25 cellular contexts compared by ENCODE assay signal in genomic region chr21:35309316-35309715, GRCh38.
"Had no signal": no experiment of that assay in that cellular context is flagged by ENCODE, and none has a peak within 500 bp of the region (broad histone marks: within the 10 kb centered on the region; RNA-seq: fewer than 3 reads in every experiment).

No MANE protein-coding gene starts in this region.

- ATAC-seq: activated CD4-positive, CD25-positive, alpha-beta regulatory T cell treated with anti-CD3 and anti-CD28 coated beads, Interleukin-2, amount 50 U/mL, for 24 hours; activated CD8-positive, alpha-beta T cell treated with anti-CD3 and anti-CD28 coated beads, Interleukin-2, amount 10 ng/mL, durations not matched to agents 7 days and 5 days; body of pancreas; SK-N-SH treated with all-trans-retinoic acid at 6 μM for 48 hours had no signal

- H3K4me3 Mint-ChIP-seq: activated CD8-positive, alpha-beta T cell treated with anti-CD3 and anti-CD28 coated beads, Interleukin-2, amount 10 ng/mL, durations not matched to agents 7 days and 5 days; activated naive CD4-positive, alpha-beta T cell treated with anti-CD3 and anti-CD28 coated beads for 36 hours; activated naive CD8-positive, alpha-beta T cell; T-helper 2 cell treated with Interferon-gamma antibody and Interleukin-4, amounts not matched to agents 5 μg/mL and 100 μg/mL, for 36 hours had no signal

- H3K27ac Mint-ChIP-seq: activated CD8-positive, alpha-beta T cell treated with anti-CD3 and anti-CD28 coated beads, Interleukin-2, amount 10 ng/mL, durations not matched to agents 7 days and 5 days; activated naive CD4-positive, alpha-beta T cell treated with anti-CD3 and anti-CD28 coated beads for 36 hours; activated naive CD8-positive, alpha-beta T cell; T-helper 2 cell treated with Interferon-gamma antibody and Interleukin-4, amounts not matched to agents 5 μg/mL and 100 μg/mL, for 36 hours had no signal

- H3K4me3 ChIP-seq: body of pancreas, SJSA1 had no signal

- DNase-seq: activated CD4-positive, alpha-beta T cell treated with anti-CD3 and anti-CD28 coated beads for 48 hours; activated CD4-positive, alpha-beta T cell treated with anti-CD3 and anti-CD28 coated beads, Interleukin-2, amount 50 U/mL, for 4 hours; activated CD8-positive, alpha-beta memory T cell treated with anti-CD3 and anti-CD28 coated beads, Interleukin-2, amount 50 U/mL, for 48 hours; activated CD8-positive, alpha-beta T cell treated with anti-CD3 and anti-CD28 coated beads, Interleukin-2, amount 10 ng/mL, durations not matched to agents 7 days and 5 days; activated naive CD4-positive, alpha-beta T cell treated with anti-CD3 and anti-CD28 coated beads for 36 hours; activated T-cell treated with anti-CD3 and anti-CD28 coated beads, Interleukin-2, amount 50 U/mL, for 1 hour; body of pancreas; central memory CD4-positive, alpha-beta T cell; Kasumi-1; KBM-7; NCI-H1105 treated with DMSO at 0.1 percent for 48 hours; NCI-H1436 treated with DMSO at 0.1 percent for 48 hours; NCI-H187 treated with DMSO at 0.1 percent for 48 hours; NCI-H2081 treated with DMSO at 0.1 percent for 48 hours; NCI-H2171; NCI-H2227 treated with DMSO at 0.1 percent for 48 hours; NCI-H526; RPMI8226; SHP77; SW 1271 had no signal

- H3K27me3 Mint-ChIP-seq: activated naive CD8-positive, alpha-beta T cell had no signal

- H3K36me3 Mint-ChIP-seq: activated naive CD8-positive, alpha-beta T cell had no signal
